29 cellular contexts compared by ENCODE assay signal in the genomic region with DNA sequence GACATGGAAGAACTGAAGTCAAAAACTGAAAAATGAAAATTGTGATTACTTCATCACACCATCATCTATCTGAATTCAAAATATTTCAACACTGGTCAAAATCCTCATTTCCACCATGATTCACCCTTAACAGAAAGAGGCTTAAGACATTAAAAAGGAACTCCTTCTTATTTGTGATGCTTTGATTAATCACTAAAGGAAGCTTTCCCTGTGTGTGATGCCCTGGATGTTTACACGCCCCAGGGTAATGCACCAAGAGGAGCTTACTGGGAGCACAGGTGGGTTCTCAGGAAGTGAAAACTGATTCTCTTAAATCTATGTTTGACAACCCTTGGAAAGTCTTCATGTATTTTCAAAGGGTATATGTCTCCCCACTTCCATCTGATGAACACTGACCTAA. TPM values are rescaled to one million over a fixed set of nuclear protein-coding genes. Genes with fewer than 3 reads are reported as not detected.
"Had no signal": no experiment of that assay in that cellular context is flagged by ENCODE, and none has a peak within 500 bp of the region (broad histone marks: within the 10 kb centered on the region; RNA-seq: fewer than 3 reads in every experiment).

No MANE protein-coding gene starts in this region.

- DNase-seq: activated CD4-positive, alpha-beta T cell treated with anti-CD3 and anti-CD28 coated beads, Interleukin-2, amount 10 ng/mL, durations not matched to agents 24 days and 14 days; activated CD4-positive, alpha-beta T cell treated with anti-CD3 and anti-CD28 coated beads, Interleukin-2, amount 50 U/mL, for 4 hours; activated CD8-positive, alpha-beta T cell treated with anti-CD3 and anti-CD28 coated beads for 36 hours; activated gamma-delta T cell treated with Interleukin-2 at 50 U/mL for 16 hours; activated naive CD4-positive, alpha-beta T cell treated with anti-CD3 and anti-CD28 coated beads, Interleukin-2, amount 10 ng/mL, durations not matched to agents 7 days and 5 days; activated naive CD8-positive, alpha-beta T cell treated with anti-CD3 and anti-CD28 coated beads, Interleukin-2, amount 50 U/mL, for 24 hours; activated T-cell treated with anti-CD3 and anti-CD28 coated beads, Interleukin-2, amount 50 U/mL, for 24 hours; anterior cingulate cortex; brain microvascular endothelial cell; NCI-H1048; NCI-H1105 treated with DMSO at 0.1 percent for 48 hours; NCI-H1436; NCI-H1694; NCI-H1930; NCI-H2081 treated with DMSO at 0.1 percent for 48 hours; NCI-H226; NCI-H446 treated with DMSO at 0.1 percent for 48 hours; NCI-H524; Peyer's patch; Right ventricle myocardium superior; RPMI8226; SW 1271; T-helper 1 cell; T-helper 2 cell; T-helper 9 cell; WERI-Rb-1 had no signal

- H3K4me1 ChIP-seq: Peyer's patch had no signal

- H3K36me3 ChIP-seq: brain microvascular endothelial cell, Peyer's patch, WERI-Rb-1 had no signal

- H3K4me3 ChIP-seq: K562, Peyer's patch had no signal

- H3K27me3 ChIP-seq: brain microvascular endothelial cell, Peyer's patch had no signal

- H3K9me3 ChIP-seq: Peyer's patch had no signal

- H3K27ac ChIP-seq: brain microvascular endothelial cell, Peyer's patch, WERI-Rb-1 had no signal

RNA-seq across cellular contexts. Expression of a gene that starts 11.5 kb away (rescaled TPM):
- total RNA-seq: activated CD4-positive, alpha-beta T cell treated with anti-CD3 and anti-CD28 coated beads, Interleukin-2, amount 10 ng/mL, durations not matched to agents 24 days and 14 days; activated CD8-positive, alpha-beta memory T cell treated with anti-CD3 and anti-CD28 coated beads for 36 hours; activated CD8-positive, alpha-beta T cell treated with anti-CD3 and anti-CD28 coated beads for 36 hours; activated T-helper 2 cell treated with anti-CD3 and anti-CD28 coated beads, Interferon-gamma antibody, Interleukin-2, Interleukin-4, amounts not matched to agents 10 μg/mL and 5 μg/mL and 100 μg/mL, durations not matched to agents 14 hours and 24 hours and 36 hours; K562 had no signal
- polyA plus RNA-seq: K562 had no signal
